In genomic region chr6:90375681-90376439, GRCh38 we compare ENCODE assay signal across 10 cellular contexts.
DNase-seq lines count a peak whose midpoint lies in the region; ATAC-seq and TF ChIP-seq lines count a peak whose summit lies in the region.
"Had no signal": no experiment of that assay in that cellular context is flagged by ENCODE, and none has a peak within 500 bp of the region (broad histone marks: within the 10 kb centered on the region; RNA-seq: fewer than 3 reads in every experiment).

No MANE protein-coding gene starts in this region.

- DNase-seq in H4 (ENCODE audit: low spot score), result peak; percentile 5
- peak; percentile 27 for DNase-seq in SKM-1 (lab: John Stamatoyannopoulos, UW; ENCODE audit: unreplicated experiment)
- DNase-seq in foreskin fibroblast, result peak; percentile 78 to 85
- DNase-seq in SHP77 (lab: John Stamatoyannopoulos, UW), result no peak
- DNase-seq in GM19240 (ENCODE audit: insufficient read length, low spot score), result no peak
- no peak for DNase-seq in DMS53 (lab: John Stamatoyannopoulos, UW)
- DNase-seq: NCI-H1436 treated with DMSO at 0.1 percent for 48 hours had no signal

- no peak for TF ChIP-seq CTCF in foreskin fibroblast (IDR thresholded peaks at IDR 0.05; ENCODE audit: low read depth, low read length)

- ATAC-seq in HG03442 (IDR thresholded peaks at IDR 0.05; ENCODE audit: unreplicated experiment), result no peak

- H3K9me3 Mint-ChIP-seq in stimulated activated naive CD8-positive, alpha-beta T cell treated with anti-CD3 and anti-CD28 coated beads, Interleukin-15, Interleukin-2, amounts not matched to agents 100 ng/mL and 50 ng/mL, for 24 hours, result no peaks in the 10 kb centered on the region

- H3K4me3 Mint-ChIP-seq in stimulated activated naive CD8-positive, alpha-beta T cell treated with anti-CD3 and anti-CD28 coated beads, Interleukin-15, Interleukin-2, amounts not matched to agents 100 ng/mL and 50 ng/mL, for 24 hours, result peak overlapping the region; percentile 5

- H3K36me3 Mint-ChIP-seq in stimulated activated naive CD8-positive, alpha-beta T cell treated with anti-CD3 and anti-CD28 coated beads, Interleukin-15, Interleukin-2, amounts not matched to agents 100 ng/mL and 50 ng/mL, for 24 hours (ENCODE audit: low read depth), result no peaks in the 10 kb centered on the region

- peaks cover 14% of the 10 kb centered on the region for H3K4me1 Mint-ChIP-seq in stimulated activated naive CD8-positive, alpha-beta T cell treated with anti-CD3 and anti-CD28 coated beads, Interleukin-15, Interleukin-2, amounts not matched to agents 100 ng/mL and 50 ng/mL, for 24 hours (ENCODE audit: low read depth)

- no peaks in the 10 kb centered on the region for H3K27me3 Mint-ChIP-seq in stimulated activated naive CD8-positive, alpha-beta T cell treated with anti-CD3 and anti-CD28 coated beads, Interleukin-15, Interleukin-2, amounts not matched to agents 100 ng/mL and 50 ng/mL, for 24 hours
- H3K27me3 Mint-ChIP-seq: progenitor cell of endocrine pancreas had no signal

- H3K27ac Mint-ChIP-seq in stimulated activated naive CD8-positive, alpha-beta T cell treated with anti-CD3 and anti-CD28 coated beads, Interleukin-15, Interleukin-2, amounts not matched to agents 100 ng/mL and 50 ng/mL, for 24 hours, result peak overlapping the region; percentile 45
- H3K27ac Mint-ChIP-seq: progenitor cell of endocrine pancreas had no signal

- no peak overlapping the region for H3K4me3 ChIP-seq in foreskin fibroblast (ENCODE audit: low read depth in 1 of 2, low read length in 2 of 2)

Comparison
In these comparisons a context has a peak if more than half of its experiments do, and no peak if none do; other contexts are left out.
1. DNase-seq: peak in H4 (single experiment), SKM-1 (single experiment) and foreskin fibroblast (2 of 2); none in SHP77 (0 of 2), GM19240 (single experiment) and DMS53 (single experiment).